Comparison of ENCODE assay signal across 10 cellular contexts in genomic region chr14:91398192-91398591, GRCh38. TPM values are rescaled to one million over a fixed set of nuclear protein-coding genes. Genes with fewer than 3 reads are reported as not detected.
DNase-seq lines count a peak whose midpoint lies in the region; ATAC-seq and TF ChIP-seq lines count a peak whose summit lies in the region.
"Had no signal": no experiment of that assay in that cellular context is flagged by ENCODE, and none has a peak within 500 bp of the region (broad histone marks: within the 10 kb centered on the region; RNA-seq: fewer than 3 reads in every experiment).

No MANE protein-coding gene starts in this region.

- H3K27me3 Mint-ChIP-seq in activated T-helper 17 cell treated with anti-CD3 and anti-CD28 coated beads, Interleukin-2, amount 50 U/mL, for 72 hours, result no peaks in the 10 kb centered on the region
- H3K27me3 Mint-ChIP-seq in neural progenitor cell (ENCODE audit: insufficient read depth, low read depth), result no peaks in the 10 kb centered on the region

- no peaks in the 10 kb centered on the region for H3K9me3 Mint-ChIP-seq in activated T-helper 17 cell treated with anti-CD3 and anti-CD28 coated beads, Interleukin-2, amount 50 U/mL, for 72 hours
- H3K9me3 Mint-ChIP-seq in neural progenitor cell, result peaks cover 13% of the 10 kb centered on the region

- peaks cover 100% of the 10 kb centered on the region for H3K79me2 ChIP-seq in neural progenitor cell (ENCODE audit: low read depth)

- H3K4me3 Mint-ChIP-seq in activated T-helper 17 cell treated with anti-CD3 and anti-CD28 coated beads, Interleukin-2, amount 50 U/mL, for 72 hours, result peak overlapping the region; percentile 99
- no peak overlapping the region for H3K4me3 Mint-ChIP-seq in neural progenitor cell

- TF ChIP-seq CTCF in GM12865 (IDR thresholded peaks at IDR 0.05; ENCODE audit: insufficient read depth, low read depth, low read length, missing control alignments), result no peak
- TF ChIP-seq CTCF in neural progenitor cell (IDR thresholded peaks at IDR 0.05), result no peak

- H3K27ac Mint-ChIP-seq in activated T-helper 17 cell treated with anti-CD3 and anti-CD28 coated beads, Interleukin-2, amount 50 U/mL, for 72 hours, result peak overlapping the region; percentile 89
- H3K27ac Mint-ChIP-seq in neural progenitor cell, result no peak overlapping the region

- H3K4me3 ChIP-seq in BLaER1 (peak overlapping the region; percentile 50), GM12865 (ENCODE audit: low read depth, low read length) (peak overlapping the region; percentile 18; the same call in 1 of the 2 replicates), muscle layer of duodenum (ENCODE audit: low read depth in 1 of 2, low read length in 2 of 2) (no peak overlapping the region), neural progenitor cell (no peak overlapping the region)

- H3K9me3 ChIP-seq in BLaER1 (no peaks in the 10 kb centered on the region), muscle layer of duodenum (ENCODE audit: control insufficient read depth in 1 of 2, low read length in 2 of 2) (no peaks in the 10 kb centered on the region), neural progenitor cell (ENCODE audit: low read depth) (no peaks in the 10 kb centered on the region)
- H3K9me3 ChIP-seq: SK-N-SH had no signal

- peak overlapping the region; percentile 68 for H3K9ac ChIP-seq in BLaER1
- H3K9ac ChIP-seq in neural progenitor cell, result no peak overlapping the region
- H3K9ac ChIP-seq: SK-N-SH had no signal

- H3K36me3 ChIP-seq in BLaER1, result no peaks in the 10 kb centered on the region
- no peaks in the 10 kb centered on the region for H3K36me3 ChIP-seq in muscle layer of duodenum (ENCODE audit: control insufficient read depth in 1 of 2, insufficient read depth in 2 of 2, low read length in 2 of 2)
- no peaks in the 10 kb centered on the region for H3K36me3 ChIP-seq in neural progenitor cell

- no peak for ATAC-seq in activated T-helper 17 cell treated with anti-CD3 and anti-CD28 coated beads, Interleukin-2, amount 50 U/mL, for 72 hours (replicated peaks)
- ATAC-seq in GM21515 (IDR thresholded peaks at IDR 0.05; ENCODE audit: unreplicated experiment) (no peak), HG02763 (IDR thresholded peaks at IDR 0.05; ENCODE audit: unreplicated experiment) (no peak), HG03354 (IDR thresholded peaks at IDR 0.05; ENCODE audit: poor library complexity, severe bottlenecking, unreplicated experiment) (no peak)

- H3K27me3 ChIP-seq in BLaER1, result no peaks in the 10 kb centered on the region
- no peaks in the 10 kb centered on the region for H3K27me3 ChIP-seq in muscle layer of duodenum (ENCODE audit: low read depth, low read length)
- H3K27me3 ChIP-seq in neural progenitor cell, result no peaks in the 10 kb centered on the region

- peaks cover 72% of the 10 kb centered on the region for H3K4me1 Mint-ChIP-seq in activated T-helper 17 cell treated with anti-CD3 and anti-CD28 coated beads, Interleukin-2, amount 50 U/mL, for 72 hours
- H3K4me1 Mint-ChIP-seq in neural progenitor cell, result peaks cover 48% of the 10 kb centered on the region

- peaks cover 52% of the 10 kb centered on the region for H3K36me3 Mint-ChIP-seq in activated T-helper 17 cell treated with anti-CD3 and anti-CD28 coated beads, Interleukin-2, amount 50 U/mL, for 72 hours (ENCODE audit: low read depth)
- peaks cover 10% of the 10 kb centered on the region for H3K36me3 Mint-ChIP-seq in neural progenitor cell

- H3K27ac ChIP-seq in BLaER1 (peak overlapping the region; percentile 73), muscle layer of duodenum (ENCODE audit: low read length) (peak overlapping the region; percentile 28), neural progenitor cell (no peak overlapping the region)

- H3K4me1 ChIP-seq in BLaER1 (peaks cover 97% of the 10 kb centered on the region), muscle layer of duodenum (ENCODE audit: control insufficient read depth in 1 of 2, insufficient read depth in 2 of 2, low read length in 2 of 2) (peaks cover 0 to 14% of the 10 kb centered on the region in 2 donors), neural progenitor cell (peaks cover 46% of the 10 kb centered on the region)

- H2AFZ ChIP-seq in neural progenitor cell (replicated peaks), result no peak overlapping the region

- DNase-seq in GM12865 (ENCODE audit: low read depth) (no peak), neural progenitor cell (ENCODE audit: low spot score) (no peak)
- DNase-seq: glutamatergic neuron had no signal

- peaks cover 16% of the 10 kb centered on the region for H3F3A ChIP-seq in neural progenitor cell (ENCODE audit: low read depth)

- H3K4me2 ChIP-seq in BLaER1 (peak overlapping the region; percentile 87), neural progenitor cell (no peak overlapping the region)
- H3K4me2 ChIP-seq: SK-N-SH had no signal

- H4K20me1 ChIP-seq in BLaER1 (peaks cover 98% of the 10 kb centered on the region), neural progenitor cell (ENCODE audit: low read depth) (peaks cover 77% of the 10 kb centered on the region)

RNA-seq across cellular contexts. Expression of gene CCDC88C, which starts 19.4 kb away (rescaled TPM):
- total RNA-seq in activated T-helper 17 cell treated with anti-CD3 and anti-CD28 coated beads, Interleukin-2, amount 50 U/mL, for 72 hours, result 100 to 1,000 TPM; 143 to 172 TPM
- 17.8 and 34.8 TPM in 2 replicates for total RNA-seq in neural progenitor cell (ENCODE audit: low replicate concordance)

Comparison
In these comparisons a context has a peak if more than half of its experiments do, and no peak if none do; other contexts are left out.
1. H3K4me3 ChIP-seq: peak in BLaER1 (single experiment) and GM12865 (single experiment); none in muscle layer of duodenum (0 of 2) and neural progenitor cell (single experiment).